ENCODE assay signal across 1 cellular context in the genomic region with DNA sequence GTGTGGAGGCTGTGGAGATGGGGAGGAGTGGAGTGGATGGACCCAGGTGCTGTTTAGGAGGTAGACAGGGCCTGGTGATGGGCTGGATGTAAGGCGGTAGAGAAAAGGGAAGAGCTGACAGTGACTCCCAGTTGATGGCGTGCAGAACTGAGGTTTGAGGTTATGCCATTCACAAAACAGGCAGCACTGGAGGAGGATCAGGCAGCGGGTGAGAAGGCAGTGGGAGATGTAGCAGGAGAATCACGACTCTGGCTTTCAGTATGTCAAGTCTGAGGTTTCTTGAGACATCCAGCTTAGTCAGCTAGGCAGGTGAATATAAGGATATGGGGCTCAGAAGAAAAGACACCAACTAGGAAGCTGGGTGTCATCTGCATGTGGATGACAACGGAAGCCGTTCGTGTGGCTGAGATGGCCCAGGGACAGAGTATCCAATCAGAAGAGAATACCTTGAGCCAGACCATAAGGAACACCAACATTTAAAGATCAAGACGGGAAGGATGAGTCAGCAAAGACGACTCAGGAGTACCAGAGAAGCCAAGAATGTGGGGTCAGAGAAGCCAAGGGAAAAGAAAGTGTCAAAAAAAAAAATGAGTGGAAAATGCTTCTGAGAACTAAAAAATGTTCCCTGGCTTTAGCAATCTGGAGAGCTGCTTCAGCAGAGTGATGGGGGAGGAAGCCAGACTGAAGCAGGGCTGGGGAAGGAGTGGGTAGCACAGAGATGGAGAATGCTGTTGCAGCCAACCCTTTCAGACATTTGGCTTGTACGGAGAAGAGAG.
TF ChIP-seq lines count a peak whose summit lies in the region.

No MANE protein-coding gene starts in this region.

TF ChIP-seq in K562, 482 proteins besides CTCF, POLR2A, EP300 and RAD21 (continued from another document and continues in another):
- TF ChIP-seq, protein P1, sequence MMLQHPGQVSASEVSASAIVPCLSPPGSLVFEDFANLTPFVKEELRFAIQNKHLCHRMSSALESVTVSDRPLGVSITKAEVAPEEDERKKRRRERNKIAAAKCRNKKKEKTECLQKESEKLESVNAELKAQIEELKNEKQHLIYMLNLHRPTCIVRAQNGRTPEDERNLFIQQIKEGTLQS (IDR thresholded peaks at IDR 0.05) = peak; percentile 52; the same call in 1 of the 2 replicates
- TF ChIP-seq, protein P1 (CRISPR knock-in tag; conservative IDR thresholded peaks at IDR 0.05) = no peak
- no peak for TF ChIP-seq PURB (CRISPR knock-in tag; IDR thresholded peaks at IDR 0.05; ENCODE audit: low read depth)
- no peak for TF ChIP-seq KLF13 (tag; IDR thresholded peaks at IDR 0.05; ENCODE audit: borderline replicate concordance, low read depth)
- TF ChIP-seq SMAD4 (CRISPR knock-in tag; conservative IDR thresholded peaks at IDR 0.05) = no peak
- TF ChIP-seq HDGF (IDR thresholded peaks at IDR 0.05) = peak; percentile 20; the same call in 1 of the 2 replicates
- TF ChIP-seq TARDBP (IDR thresholded peaks at IDR 0.05) = no peak
- no peak for TF ChIP-seq BHLHE40 (IDR thresholded peaks at IDR 0.05; ENCODE audit: low read length)
- TF ChIP-seq SP1 (CRISPR knock-in tag; IDR thresholded peaks at IDR 0.05) = no peak
- TF ChIP-seq MYBL2 (IDR thresholded peaks at IDR 0.05; ENCODE audit: low read depth) = no peak
- TF ChIP-seq MYBL2 (CRISPR knock-in tag; IDR thresholded peaks at IDR 0.05; ENCODE audit: borderline replicate concordance) = no peak
- no peak for TF ChIP-seq ZNF384 (IDR thresholded peaks at IDR 0.05; ENCODE audit: low read depth, low read length)
- TF ChIP-seq RBBP5 (IDR thresholded peaks at IDR 0.05; ENCODE audit: borderline replicate concordance, insufficient read depth, low read length, poor library complexity, severe bottlenecking) = no peak
- TF ChIP-seq CBX8 (IDR thresholded peaks at IDR 0.05; ENCODE audit: borderline replicate concordance, extremely low read depth, low read depth, low read length, poor library complexity, severe bottlenecking) = no peak
- TF ChIP-seq, protein P2, sequence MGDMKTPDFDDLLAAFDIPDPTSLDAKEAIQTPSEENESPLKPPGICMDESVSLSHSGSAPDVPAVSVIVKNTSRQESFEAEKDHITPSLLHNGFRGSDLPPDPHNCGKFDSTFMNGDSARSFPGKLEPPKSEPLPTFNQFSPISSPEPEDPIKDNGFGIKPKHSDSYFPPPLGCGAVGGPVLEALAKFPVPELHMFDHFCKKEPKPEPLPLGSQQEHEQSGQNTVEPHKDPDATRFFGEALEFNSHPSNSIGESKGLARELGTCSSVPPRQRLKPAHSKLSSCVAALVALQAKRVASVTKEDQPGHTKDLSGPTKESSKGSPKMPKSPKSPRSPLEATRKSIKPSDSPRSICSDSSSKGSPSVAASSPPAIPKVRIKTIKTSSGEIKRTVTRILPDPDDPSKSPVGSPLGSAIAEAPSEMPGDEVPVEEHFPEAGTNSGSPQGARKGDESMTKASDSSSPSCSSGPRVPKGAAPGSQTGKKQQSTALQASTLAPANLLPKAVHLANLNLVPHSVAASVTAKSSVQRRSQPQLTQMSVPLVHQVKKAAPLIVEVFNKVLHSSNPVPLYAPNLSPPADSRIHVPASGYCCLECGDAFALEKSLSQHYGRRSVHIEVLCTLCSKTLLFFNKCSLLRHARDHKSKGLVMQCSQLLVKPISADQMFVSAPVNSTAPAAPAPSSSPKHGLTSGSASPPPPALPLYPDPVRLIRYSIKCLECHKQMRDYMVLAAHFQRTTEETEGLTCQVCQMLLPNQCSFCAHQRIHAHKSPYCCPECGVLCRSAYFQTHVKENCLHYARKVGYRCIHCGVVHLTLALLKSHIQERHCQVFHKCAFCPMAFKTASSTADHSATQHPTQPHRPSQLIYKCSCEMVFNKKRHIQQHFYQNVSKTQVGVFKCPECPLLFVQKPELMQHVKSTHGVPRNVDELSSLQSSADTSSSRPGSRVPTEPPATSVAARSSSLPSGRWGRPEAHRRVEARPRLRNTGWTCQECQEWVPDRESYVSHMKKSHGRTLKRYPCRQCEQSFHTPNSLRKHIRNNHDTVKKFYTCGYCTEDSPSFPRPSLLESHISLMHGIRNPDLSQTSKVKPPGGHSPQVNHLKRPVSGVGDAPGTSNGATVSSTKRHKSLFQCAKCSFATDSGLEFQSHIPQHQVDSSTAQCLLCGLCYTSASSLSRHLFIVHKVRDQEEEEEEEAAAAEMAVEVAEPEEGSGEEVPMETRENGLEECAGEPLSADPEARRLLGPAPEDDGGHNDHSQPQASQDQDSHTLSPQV (IDR thresholded peaks at IDR 0.05) = peak; percentile 57
- TF ChIP-seq MECOM (CRISPR knock-in tag; IDR thresholded peaks at IDR 0.05) = peak; percentile 48; the same call in 1 of the 2 replicates
- TF ChIP-seq, protein P3, sequence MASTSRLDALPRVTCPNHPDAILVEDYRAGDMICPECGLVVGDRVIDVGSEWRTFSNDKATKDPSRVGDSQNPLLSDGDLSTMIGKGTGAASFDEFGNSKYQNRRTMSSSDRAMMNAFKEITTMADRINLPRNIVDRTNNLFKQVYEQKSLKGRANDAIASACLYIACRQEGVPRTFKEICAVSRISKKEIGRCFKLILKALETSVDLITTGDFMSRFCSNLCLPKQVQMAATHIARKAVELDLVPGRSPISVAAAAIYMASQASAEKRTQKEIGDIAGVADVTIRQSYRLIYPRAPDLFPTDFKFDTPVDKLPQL (IDR thresholded peaks at IDR 0.05; ENCODE audit: extremely low read depth, insufficient read length) = no peak
- no peak for TF ChIP-seq SNIP1 (IDR thresholded peaks at IDR 0.05; ENCODE audit: low read depth)
- TF ChIP-seq MAFF (IDR thresholded peaks at IDR 0.05; ENCODE audit: low read length) = peak; percentile 89
- TF ChIP-seq, protein P4, sequence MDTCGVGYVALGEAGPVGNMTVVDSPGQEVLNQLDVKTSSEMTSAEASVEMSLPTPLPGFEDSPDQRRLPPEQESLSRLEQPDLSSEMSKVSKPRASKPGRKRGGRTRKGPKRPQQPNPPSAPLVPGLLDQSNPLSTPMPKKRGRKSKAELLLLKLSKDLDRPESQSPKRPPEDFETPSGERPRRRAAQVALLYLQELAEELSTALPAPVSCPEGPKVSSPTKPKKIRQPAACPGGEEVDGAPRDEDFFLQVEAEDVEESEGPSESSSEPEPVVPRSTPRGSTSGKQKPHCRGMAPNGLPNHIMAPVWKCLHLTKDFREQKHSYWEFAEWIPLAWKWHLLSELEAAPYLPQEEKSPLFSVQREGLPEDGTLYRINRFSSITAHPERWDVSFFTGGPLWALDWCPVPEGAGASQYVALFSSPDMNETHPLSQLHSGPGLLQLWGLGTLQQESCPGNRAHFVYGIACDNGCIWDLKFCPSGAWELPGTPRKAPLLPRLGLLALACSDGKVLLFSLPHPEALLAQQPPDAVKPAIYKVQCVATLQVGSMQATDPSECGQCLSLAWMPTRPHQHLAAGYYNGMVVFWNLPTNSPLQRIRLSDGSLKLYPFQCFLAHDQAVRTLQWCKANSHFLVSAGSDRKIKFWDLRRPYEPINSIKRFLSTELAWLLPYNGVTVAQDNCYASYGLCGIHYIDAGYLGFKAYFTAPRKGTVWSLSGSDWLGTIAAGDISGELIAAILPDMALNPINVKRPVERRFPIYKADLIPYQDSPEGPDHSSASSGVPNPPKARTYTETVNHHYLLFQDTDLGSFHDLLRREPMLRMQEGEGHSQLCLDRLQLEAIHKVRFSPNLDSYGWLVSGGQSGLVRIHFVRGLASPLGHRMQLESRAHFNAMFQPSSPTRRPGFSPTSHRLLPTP (IDR thresholded peaks at IDR 0.05; ENCODE audit: borderline replicate concordance, extremely low read depth, insufficient read length) = no peak
- no peak for TF ChIP-seq SUPT5H (IDR thresholded peaks at IDR 0.05)
- no peak for TF ChIP-seq POLR3A (IDR thresholded peaks at IDR 0.05; ENCODE audit: borderline replicate concordance, extremely low read depth, insufficient read depth, insufficient read length)
- TF ChIP-seq BDP1 (IDR thresholded peaks at IDR 0.05; ENCODE audit: insufficient read depth, insufficient read length) = no peak
- no peak for TF ChIP-seq TFAM (CRISPR knock-in tag; conservative IDR thresholded peaks at IDR 0.05)
- TF ChIP-seq MCM3 (IDR thresholded peaks at IDR 0.05) = no peak
- TF ChIP-seq U2AF2 (optimal IDR thresholded peaks at IDR 0.05; ENCODE audit: low read depth, low read length) = no peak
- no peak for TF ChIP-seq ZNF584 (CRISPR knock-in tag; IDR thresholded peaks at IDR 0.05; ENCODE audit: low read depth)
- TF ChIP-seq PKNOX1 (IDR thresholded peaks at IDR 0.05) = peak; percentile 14; the same call in 1 of the 2 replicates
- TF ChIP-seq CTBP1 (IDR thresholded peaks at IDR 0.05; ENCODE audit: borderline replicate concordance) = peak; percentile 52
- no peak for TF ChIP-seq E2F6 (IDR thresholded peaks at IDR 0.05; ENCODE audit: borderline replicate concordance in 1 of 2, extremely low read depth in 1 of 2, insufficient read depth in 1 of 2, insufficient read length in 1 of 2, low read depth in 1 of 2, low read length in 1 of 2, poor library complexity in 1 of 2, severe bottlenecking in 1 of 2)
- no peak for TF ChIP-seq CBFB (CRISPR knock-in tag; IDR thresholded peaks at IDR 0.05)
- no peak for TF ChIP-seq PRMT5 (CRISPR knock-in tag; IDR thresholded peaks at IDR 0.05)
- TF ChIP-seq UBTF (IDR thresholded peaks at IDR 0.05; ENCODE audit: borderline replicate concordance in 1 of 2, low read depth in 2 of 2, low read length in 2 of 2) = no peak
- TF ChIP-seq BRD4 (IDR thresholded peaks at IDR 0.05) = no peak
- no peak for TF ChIP-seq NCOA4 (IDR thresholded peaks at IDR 0.05; ENCODE audit: partially characterized antibody)
- TF ChIP-seq ZC3H11A (IDR thresholded peaks at IDR 0.05; ENCODE audit: low read depth, low read length) = no peak
- TF ChIP-seq HDAC1 (IDR thresholded peaks at IDR 0.05) = no peak; a peak in 1 of 4 replicates
- no peak for TF ChIP-seq HMGN3 (IDR thresholded peaks at IDR 0.05; ENCODE audit: borderline replicate concordance, extremely low read depth, insufficient read length, low read depth, low read length)
- TF ChIP-seq YY1 (IDR thresholded peaks at IDR 0.05; ENCODE audit: borderline replicate concordance in 1 of 3, control insufficient read depth in 1 of 3, extremely low read depth in 1 of 3, insufficient read depth in 3 of 3, insufficient read length in 1 of 3, insufficient replicate concordance in 2 of 3, low read depth in 1 of 3, low read length in 2 of 3) = no peak
- no peak for TF ChIP-seq CAMTA2 (CRISPR knock-in tag; conservative IDR thresholded peaks at IDR 0.05)
- TF ChIP-seq CBFA2T3 (IDR thresholded peaks at IDR 0.05) = no peak; the same call in 1 of the 2 replicates
- TF ChIP-seq DPF2 (IDR thresholded peaks at IDR 0.05) = peak; percentile 57
- peak; percentile 16; the same call in 1 of the 2 replicates for TF ChIP-seq JUND (IDR thresholded peaks at IDR 0.05; ENCODE audit: borderline replicate concordance, low read depth, low read length)
- peak; percentile 45; the same call in 2 of the 3 replicates for TF ChIP-seq JUND (tag; IDR thresholded peaks at IDR 0.05; ENCODE audit: borderline replicate concordance, low read depth, low read length)
- TF ChIP-seq ZNF41 (CRISPR knock-in tag; conservative IDR thresholded peaks at IDR 0.05) = 0 out of 2 replicates have a peak, but pooled peaks have one; percentile 22
- TF ChIP-seq TEAD1 (CRISPR knock-in tag; IDR thresholded peaks at IDR 0.05) = peak in 1 of 2 experiments; percentile 24; a peak in 1 of 4 replicates
- TF ChIP-seq ZNF143 (CRISPR knock-in tag; IDR thresholded peaks at IDR 0.05) = no peak
- TF ChIP-seq COPS2 (conservative IDR thresholded peaks at IDR 0.05) = no peak
